1 cellular context compared by ENCODE assay signal in the genomic region with DNA sequence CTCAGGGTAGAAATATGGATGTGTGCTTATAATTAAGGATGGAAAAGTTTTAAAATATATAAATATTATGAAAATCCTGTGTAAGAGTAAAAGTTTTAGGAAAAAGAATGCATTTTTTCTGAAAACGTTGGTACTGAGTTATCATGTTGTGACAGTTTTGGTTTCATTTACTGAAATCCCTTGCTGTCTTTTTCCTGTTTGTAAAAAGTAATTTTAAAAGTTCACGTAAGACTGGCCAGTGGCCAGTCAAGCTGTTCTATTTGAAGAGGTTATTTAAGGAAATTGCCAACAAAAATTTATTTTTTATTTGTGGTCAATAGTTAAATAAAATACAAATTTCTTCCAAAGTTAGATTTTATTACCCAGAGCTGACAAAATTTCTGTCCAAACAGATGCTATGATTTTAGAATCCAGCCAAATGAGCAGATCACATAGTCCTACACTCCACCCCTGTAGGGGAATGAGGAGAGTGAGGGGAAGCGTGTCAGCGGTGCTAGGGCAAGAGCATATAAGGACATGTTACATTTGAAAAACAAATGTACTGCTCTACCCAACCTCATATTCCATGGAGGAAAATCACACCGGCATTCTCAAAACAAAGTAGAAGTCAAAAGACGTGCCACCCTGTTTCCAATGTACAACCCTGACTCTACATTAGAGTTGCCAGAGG.
TF ChIP-seq lines count a peak whose summit lies in the region.

No MANE protein-coding gene starts in this region.

TF ChIP-seq in HepG2, 621 proteins besides CTCF, POLR2A, EP300 and RAD21 (continued from another document):
- no peak for TF ChIP-seq ZSCAN22 (CRISPR knock-in tag; IDR thresholded peaks at IDR 0.05)
- TF ChIP-seq FLYWCH1 (CRISPR knock-in tag; IDR thresholded peaks at IDR 0.05), result no peak
